Comparison of ENCODE assay signal across 17 cellular contexts in genomic region chr1:224639426-224639975, GRCh38. TPM values are rescaled to one million over a fixed set of nuclear protein-coding genes. Genes with fewer than 3 reads are reported as not detected.
DNase-seq lines count a peak whose midpoint lies in the region; ATAC-seq, FAIRE-seq and TF ChIP-seq lines count a peak whose summit lies in the region.
"Had no signal": no experiment of that assay in that cellular context is flagged by ENCODE, and none has a peak within 500 bp of the region (broad histone marks: within the 10 kb centered on the region; RNA-seq: fewer than 3 reads in every experiment).

No MANE protein-coding gene starts in this region.

- WGBS in mesendoderm (ENCODE audit: extremely low coverage, insufficient coverage, low lambda C conversion rate), result no CpG with 5 or more reads among the region's 5 CpGs

- H3K79me2 ChIP-seq in astrocyte (ENCODE audit: insufficient read depth, low read length) (peaks cover 84% of the 10 kb centered on the region), mesendoderm (ENCODE audit: control insufficient read depth, insufficient read depth, low read length) (peaks cover 3% of the 10 kb centered on the region)

- peak overlapping the region; percentile 74 for H3K23ac ChIP-seq in mesendoderm (ENCODE audit: low read length)

- peak overlapping the region; percentile 52 for H3K18ac ChIP-seq in mesendoderm (ENCODE audit: low read length)

- H3K4me1 Mint-ChIP-seq in astrocyte (ENCODE audit: low read depth, unreplicated experiment), result peaks cover 32% of the 10 kb centered on the region
- H3K4me1 Mint-ChIP-seq: B cell had no signal

- H3K27ac ChIP-seq in HUES48 (ENCODE audit: low read depth, low read length), result peak overlapping the region; percentile 60
- no peak overlapping the region for H3K27ac ChIP-seq in astrocyte (ENCODE audit: low read depth, low read length)
- peak overlapping the region; percentile 90 for H3K27ac ChIP-seq in mesendoderm (ENCODE audit: low read depth, low read length)
- H3K27ac ChIP-seq: SJCRH30 had no signal

- no peak overlapping the region for H3K4ac ChIP-seq in mesendoderm (ENCODE audit: low read depth, low read length)

- H2BK120ac ChIP-seq in mesendoderm (ENCODE audit: low read depth, low read length), result peak overlapping the region; percentile 14

- no peak overlapping the region for H4K5ac ChIP-seq in mesendoderm (ENCODE audit: low read length)

- H3K36me3 Mint-ChIP-seq in astrocyte (ENCODE audit: low read depth, unreplicated experiment), result no peaks in the 10 kb centered on the region

- H3K4me3 Mint-ChIP-seq in astrocyte (ENCODE audit: unreplicated experiment), result no peak overlapping the region
- H3K4me3 Mint-ChIP-seq: B cell; CD4-positive, alpha-beta T cell had no signal

- peak overlapping the region; percentile 95 for H3K56ac ChIP-seq in mesendoderm (ENCODE audit: low read length)

- peaks cover 2% of the 10 kb centered on the region for H3K9me3 Mint-ChIP-seq in astrocyte (ENCODE audit: unreplicated experiment)
- H3K9me3 Mint-ChIP-seq: CD4-positive, alpha-beta T cell had no signal

- no peak overlapping the region for H3K4me3 ChIP-seq in HUES48 (ENCODE audit: low read depth, low read length)
- H3K4me3 ChIP-seq in astrocyte (ENCODE audit: insufficient read depth, low read depth, low read length), result no peak overlapping the region
- no peak overlapping the region for H3K4me3 ChIP-seq in mesendoderm (ENCODE audit: low read length)
- H3K4me3 ChIP-seq: GM12878, K562, SJCRH30 had no signal

- TF ChIP-seq CTCF in astrocyte (IDR thresholded peaks at IDR 0.05; ENCODE audit: insufficient read depth, low read depth, low read length), result no peak

- no peak overlapping the region for H4K8ac ChIP-seq in mesendoderm (ENCODE audit: low read depth, low read length)

- peaks cover 8% of the 10 kb centered on the region for H3K79me1 ChIP-seq in mesendoderm (ENCODE audit: low read length)

- H3K4me2 ChIP-seq in astrocyte (ENCODE audit: low read length) (peak overlapping the region; percentile 3), mesendoderm (ENCODE audit: low read length) (no peak overlapping the region)

- no peak overlapping the region for H2AFZ ChIP-seq in astrocyte (ENCODE audit: low read depth, low read length)

- DNase-seq in astrocyte (ENCODE audit: low read depth), result no peak
- DNase-seq in mesendoderm, result peak; percentile 90
- DNase-seq in GOT3 (lab: John Stamatoyannopoulos, UW), result no peak
- no peak for DNase-seq in NK-92 (lab: John Stamatoyannopoulos, UW; ENCODE audit: unreplicated experiment)
- DNase-seq in activated effector memory CD4-positive, alpha-beta T cell treated with anti-CD3 and anti-CD28 coated beads, Interleukin-2, amount 50 U/mL, for 16 hours, result no peak
- DNase-seq: CD4-positive, alpha-beta T cell; NCI-H1417 treated with DMSO at 0.1 percent for 48 hours; NCI-H1930; NCI-H526 treated with DMSO at 0.1 percent for 48 hours; SJCRH30 had no signal

- peaks cover 2% of the 10 kb centered on the region for H3K27me3 Mint-ChIP-seq in astrocyte (ENCODE audit: low read depth, unreplicated experiment)

- peak overlapping the region; percentile 10 for H3K27ac Mint-ChIP-seq in astrocyte (ENCODE audit: unreplicated experiment)
- H3K27ac Mint-ChIP-seq: B cell; CD4-positive, alpha-beta T cell had no signal

- H4K20me1 ChIP-seq in astrocyte (ENCODE audit: insufficient read depth, low read length), result peaks cover 17% of the 10 kb centered on the region

- H3K27me3 ChIP-seq in HUES48 (ENCODE audit: control insufficient read depth, insufficient read depth, low read length) (no peaks in the 10 kb centered on the region), astrocyte (ENCODE audit: insufficient read depth, low read length) (no peaks in the 10 kb centered on the region), mesendoderm (ENCODE audit: insufficient read depth, low read length, poor library complexity) (no peaks in the 10 kb centered on the region)

- no peak for ATAC-seq in GM19324 (IDR thresholded peaks at IDR 0.05; ENCODE audit: low FRiP score, unreplicated experiment)
- ATAC-seq: GM12878, K562 had no signal

- H2BK5ac ChIP-seq in mesendoderm (ENCODE audit: low read length), result peak overlapping the region; percentile 99

- no peaks in the 10 kb centered on the region for H3K36me3 ChIP-seq in HUES48 (ENCODE audit: control insufficient read depth, insufficient read depth, low read length)
- H3K36me3 ChIP-seq in astrocyte (ENCODE audit: insufficient read depth, low read length), result no peaks in the 10 kb centered on the region
- no peaks in the 10 kb centered on the region for H3K36me3 ChIP-seq in mesendoderm (ENCODE audit: control insufficient read depth, insufficient read depth, low read length)
- H3K36me3 ChIP-seq: SJCRH30 had no signal

- no peak for FAIRE-seq in astrocyte (lab: Jason Lieb, UNC)
- FAIRE-seq: G401.6, GM12878, GM18507, K562 had no signal

- no peak overlapping the region for H3K9ac ChIP-seq in HUES48 (ENCODE audit: low read depth, low read length)
- H3K9ac ChIP-seq in astrocyte (ENCODE audit: low read length), result peak overlapping the region; percentile 0
- peak overlapping the region; percentile 10 for H3K9ac ChIP-seq in mesendoderm (ENCODE audit: low read length)

- H3K4me1 ChIP-seq in HUES48 (ENCODE audit: control insufficient read depth, insufficient read depth, low read length) (no peaks in the 10 kb centered on the region), astrocyte (ENCODE audit: insufficient read depth, low read length) (peaks cover 73% of the 10 kb centered on the region), mesendoderm (ENCODE audit: control insufficient read depth, low read depth, low read length) (peaks cover 24% of the 10 kb centered on the region)

- H2BK15ac ChIP-seq in mesendoderm (replicated peaks; ENCODE audit: low read depth), result no peak overlapping the region

- H2AK5ac ChIP-seq in mesendoderm (ENCODE audit: low read length), result peak overlapping the region; percentile 5

- H3K9me3 ChIP-seq in HUES48 (ENCODE audit: control insufficient read depth, insufficient read depth, low read length) (no peaks in the 10 kb centered on the region), astrocyte (ENCODE audit: insufficient read depth, low read depth, low read length) (no peaks in the 10 kb centered on the region)
- H3K9me3 ChIP-seq: SJCRH30 had no signal

RNA-seq across cellular contexts. Expression of gene CNIH3, which starts 23.4 kb away (rescaled TPM):
- total RNA-seq in astrocyte, result 7.7 and 8.5 TPM in 2 replicates
- 7.9 TPM for polyA plus RNA-seq in mesendoderm (2013, experiment 1 of 2)
- 8.2 TPM for polyA plus RNA-seq in mesendoderm (2013, experiment 2 of 2)
